8 cellular contexts compared by ENCODE assay signal in the genomic region with DNA sequence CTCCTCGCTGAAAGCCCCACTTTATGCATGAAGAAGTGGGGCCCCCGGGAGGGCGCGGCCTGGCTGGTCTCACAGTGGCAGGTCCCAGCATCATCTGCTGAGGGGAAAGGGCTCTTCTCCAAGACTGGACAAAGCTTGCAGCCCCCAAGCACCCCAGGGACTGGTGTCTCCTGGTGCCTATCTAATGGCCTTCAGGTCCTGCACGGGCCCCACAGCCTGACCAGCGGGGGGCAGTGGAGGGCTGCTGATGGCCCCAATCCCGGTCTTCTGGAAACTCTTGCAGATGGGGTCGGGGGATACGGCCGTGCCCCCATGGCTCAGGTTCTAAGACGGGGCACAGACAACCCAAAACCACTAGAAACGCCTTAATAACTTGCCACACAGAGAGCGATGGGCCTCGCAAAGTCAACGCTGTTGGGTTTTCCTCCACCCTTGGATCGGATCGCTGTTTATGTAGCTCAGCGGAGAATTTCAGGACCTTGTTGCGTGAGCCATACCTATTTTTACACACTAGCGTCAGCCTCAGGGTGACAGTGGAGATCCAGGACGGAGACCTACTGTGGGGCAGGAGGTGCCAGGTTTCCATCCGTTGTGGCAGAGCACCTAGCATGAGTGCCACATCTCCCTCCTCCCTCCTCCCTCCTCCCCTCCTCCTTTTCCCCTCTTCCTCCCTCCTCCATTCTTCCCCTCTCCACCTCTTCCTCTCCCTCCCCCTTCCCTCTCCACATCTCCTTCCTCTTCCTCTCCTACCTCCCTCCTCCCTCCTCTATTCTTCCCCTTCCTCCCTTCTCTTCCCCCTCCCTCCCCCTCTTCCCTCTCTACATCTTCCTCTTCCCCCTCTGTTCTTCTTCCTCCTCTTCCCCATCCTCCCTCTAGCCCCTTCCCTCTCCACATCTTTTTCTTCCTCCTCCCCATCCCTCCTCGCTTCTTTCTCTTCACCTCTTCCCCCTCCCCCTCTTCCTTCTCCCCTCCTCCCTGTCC.
A peak's percentile ranks its signal among the peaks of the same experiment; 100 is the strongest.
DNase-seq lines count a peak whose midpoint lies in the region; ATAC-seq and TF ChIP-seq lines count a peak whose summit lies in the region.

No MANE protein-coding gene starts in this region.

- no peak overlapping the region for H3K4me3 ChIP-seq in choroid plexus epithelial cell (ENCODE audit: low read depth, low read length)

- TF ChIP-seq CTCF in choroid plexus epithelial cell (conservative IDR thresholded peaks at IDR 0.05; ENCODE audit: low read depth, low read length), result peak; percentile 83

- ATAC-seq in HG03135 (IDR thresholded peaks at IDR 0.05; ENCODE audit: unreplicated experiment) (no peak), GM18517 (IDR thresholded peaks at IDR 0.05; ENCODE audit: unreplicated experiment) (no peak)

- DNase-seq in Daoy (ENCODE audit: low read depth) (peak; percentile 41), MV-4-11 (lab: John Stamatoyannopoulos, UW) (peak; percentile 32), choroid plexus epithelial cell (ENCODE audit: low read depth) (peak; percentile 53), medulla oblongata (ENCODE audit: extremely low spot score) (peak; percentile 60), NCI-H2171 treated with DMSO at 0.1 percent for 48 hours (lab: John Stamatoyannopoulos, UW) (no peak), dedifferentiated amniotic fluid mesenchymal stem cell (ENCODE audit: extremely low spot score) (no peak)

Comparison
In these comparisons a context has a peak if more than half of its experiments do, and no peak if none do; other contexts are left out.
1. DNase-seq: peak in Daoy (single experiment), MV-4-11 (single experiment), choroid plexus epithelial cell (single experiment) and medulla oblongata (single experiment); none in NCI-H2171 treated with DMSO at 0.1 percent for 48 hours (single experiment) and dedifferentiated amniotic fluid mesenchymal stem cell (single experiment).